Comparison of ENCODE assay signal across 7 cellular contexts in the genomic region with DNA sequence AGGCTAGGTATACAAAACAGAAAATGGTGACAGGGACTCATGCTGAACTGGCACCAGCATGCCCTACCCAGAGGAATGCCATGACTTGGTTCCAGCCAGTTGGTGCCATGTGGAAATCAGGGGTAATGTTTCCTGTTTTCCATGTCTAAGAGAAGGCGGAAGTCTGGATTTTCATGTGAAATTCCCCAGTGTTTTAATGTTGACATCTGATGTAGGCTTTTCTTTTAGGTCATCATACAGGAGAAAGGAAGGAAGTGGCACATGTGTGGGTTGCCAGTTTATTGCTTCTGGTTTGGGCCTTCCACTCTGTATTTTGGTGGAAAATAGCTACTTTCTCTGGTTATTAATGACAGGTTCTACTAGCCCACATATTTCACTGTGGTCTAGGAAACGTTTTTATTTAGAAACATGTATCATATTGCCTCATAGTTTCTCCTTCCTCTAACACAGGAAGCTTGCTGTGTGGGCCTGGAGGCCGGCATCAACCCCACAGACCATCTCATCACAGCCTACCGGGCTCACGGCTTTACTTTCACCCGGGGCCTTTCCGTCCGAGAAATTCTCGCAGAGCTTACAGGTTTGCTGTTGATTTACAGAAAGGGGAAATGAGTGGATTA. TPM values are rescaled to one million over a fixed set of nuclear protein-coding genes. Genes with fewer than 3 reads are reported as not detected.
DNase-seq lines count a peak whose midpoint lies in the region; ATAC-seq lines count a peak whose summit lies in the region.

No MANE protein-coding gene starts in this region.

- peaks cover 13 to 24% of the 10 kb centered on the region in 2 donors for H3K4me1 Mint-ChIP-seq in natural killer cell treated with Interleukin-12 subunit alpha and Interleukin-12 subunit beta and Interleukin-15 and Interleukin-18, amount 100 ng/mL, for 72 hours (ENCODE audit: low read depth in 2 of 2)

- H3K27me3 Mint-ChIP-seq in natural killer cell treated with Interleukin-12 subunit alpha and Interleukin-12 subunit beta and Interleukin-15 and Interleukin-18, amount 100 ng/mL, for 72 hours: no peaks in the 10 kb centered on the region

- DNase-seq in KBM-7 (peak; percentile 77), anterior cingulate cortex (lab: John Stamatoyannopoulos, UW) (no peak), NCI-H526 (lab: John Stamatoyannopoulos, UW) (no peak), cerebellar cortex (ENCODE audit: low spot score) (no peak)
- no peak for DNase-seq in natural killer cell treated with Interleukin-12 subunit alpha and Interleukin-12 subunit beta and Interleukin-15 and Interleukin-18, amount 100 ng/mL, for 72 hours (ENCODE audit: low spot score)

- peaks cover 6% of the 10 kb centered on the region for H3K36me3 Mint-ChIP-seq in natural killer cell treated with Interleukin-12 subunit alpha and Interleukin-12 subunit beta and Interleukin-15 and Interleukin-18, amount 100 ng/mL, for 72 hours

- peak overlapping the region; percentile 59 for H3K4me3 Mint-ChIP-seq in natural killer cell treated with Interleukin-12 subunit alpha and Interleukin-12 subunit beta and Interleukin-15 and Interleukin-18, amount 100 ng/mL, for 72 hours

- no peaks in the 10 kb centered on the region for H3K9me3 Mint-ChIP-seq in natural killer cell treated with Interleukin-12 subunit alpha and Interleukin-12 subunit beta and Interleukin-15 and Interleukin-18, amount 100 ng/mL, for 72 hours

- peak; percentile 72 for ATAC-seq in GM18873 (IDR thresholded peaks at IDR 0.05; ENCODE audit: low FRiP score, unreplicated experiment)
- ATAC-seq in HG02571 (IDR thresholded peaks at IDR 0.05; ENCODE audit: unreplicated experiment): peak; percentile 66
- peak; percentile 90 to 93 for ATAC-seq in natural killer cell treated with Interleukin-12 subunit alpha and Interleukin-12 subunit beta and Interleukin-15 and Interleukin-18, amount 100 ng/mL, for 72 hours

- H3K27ac Mint-ChIP-seq in natural killer cell treated with Interleukin-12 subunit alpha and Interleukin-12 subunit beta and Interleukin-15 and Interleukin-18, amount 100 ng/mL, for 72 hours: peak overlapping the region; percentile 71 to 87

- in situ Hi-C loops in KBM-7 (cut with MboI; ENCODE audit: low pct_unique_long_range_greater_than_20kb, low sequenced_read_pairs): no loop called here

RNA-seq across cellular contexts. Expression of a gene that starts 7.2 kb away (rescaled TPM):
- 100 to 1,000 TPM; 141 to 201 TPM for total RNA-seq in natural killer cell treated with Interleukin-12 subunit alpha and Interleukin-12 subunit beta and Interleukin-15 and Interleukin-18, amount 100 ng/mL, for 72 hours
